1 cellular context compared by ENCODE assay signal in the genomic region with DNA sequence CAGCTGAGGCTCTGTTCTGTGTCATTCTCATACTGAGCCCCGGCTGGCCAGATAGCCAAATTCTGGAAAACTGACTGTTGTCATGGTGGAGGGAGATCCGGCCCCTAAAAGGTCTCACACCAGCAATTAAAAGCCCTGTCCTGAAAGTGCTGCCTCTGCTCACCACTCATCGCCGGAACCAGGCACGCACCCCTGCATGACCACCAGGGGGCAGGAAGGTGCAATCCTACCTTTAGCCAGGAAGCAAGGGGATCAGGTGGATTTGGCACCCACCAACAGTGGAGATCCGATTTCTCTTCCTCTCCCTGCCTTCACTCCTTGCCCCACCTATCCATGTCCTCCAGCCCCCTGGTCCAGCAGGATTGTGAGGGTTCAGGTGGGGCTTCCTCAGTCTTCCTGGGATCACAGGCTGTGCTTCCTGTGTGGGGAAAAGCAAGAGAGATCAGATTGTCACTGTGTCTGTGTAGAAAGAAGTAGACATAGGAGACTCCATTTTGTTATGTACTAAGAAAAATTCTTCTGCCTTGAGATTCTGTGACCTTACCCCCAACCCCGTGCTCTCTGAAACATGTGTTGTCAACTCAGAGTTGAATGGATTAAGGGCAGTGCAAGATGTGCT.
TF ChIP-seq lines count a peak whose summit lies in the region.

No MANE protein-coding gene starts in this region.

TF ChIP-seq in IMR-90, 13 proteins besides CTCF, POLR2A, EP300 and RAD21:
- TF ChIP-seq SMC3 (IDR thresholded peaks at IDR 0.05; ENCODE audit: low read depth, low read length): peak; percentile 53
- no peak for TF ChIP-seq RFX5 (IDR thresholded peaks at IDR 0.05; ENCODE audit: low read depth, low read length)
- TF ChIP-seq MAZ (IDR thresholded peaks at IDR 0.05; ENCODE audit: borderline replicate concordance, low read depth, low read length): no peak
- no peak for TF ChIP-seq MAFK (IDR thresholded peaks at IDR 0.05; ENCODE audit: low read depth, low read length)
- no peak for TF ChIP-seq MXI1 (IDR thresholded peaks at IDR 0.05; ENCODE audit: borderline replicate concordance, low read depth, low read length)
